ENCODE assay signal across 7 cellular contexts in genomic region chr2:169479257-169480078, GRCh38. TPM values are rescaled to one million over a fixed set of nuclear protein-coding genes. Genes with fewer than 3 reads are reported as not detected.
DNase-seq lines count a peak whose midpoint lies in the region; ATAC-seq and TF ChIP-seq lines count a peak whose summit lies in the region.

Gene BBS5 (plus strand): TSS chr2:169479494. CDS start chr2:169479554, 60 bp downstream.

- peak within 1 kb of the TSS in 5 of 6 donors; percentile 2 to 62 (median 36) for H3K27ac Mint-ChIP-seq in immature natural killer cell

- in situ Hi-C loops in mammary epithelial cell (cut with MboI; ENCODE audit: low sequenced_read_pairs in 2 of 2) = no loop called here

- H3K79me2 ChIP-seq in mammary epithelial cell (ENCODE audit: insufficient read depth, low read length) (no peaks in the 10 kb centered on the region), smooth muscle cell (ENCODE audit: low read depth) (no peaks in the 10 kb centered on the region)

- H3K4me1 ChIP-seq in mammary epithelial cell (ENCODE audit: insufficient read depth, low read length) (peaks cover 5% of the 10 kb centered on the region), smooth muscle cell (ENCODE audit: low read depth) (peaks cover 5% of the 10 kb centered on the region)

- DNase-seq in NCI-H2107 (lab: John Stamatoyannopoulos, UW) = peak; percentile 53
- DNase-seq in mammary epithelial cell = peak; percentile 73
- peak; percentile 36 to 64 (median 62) for DNase-seq in immature natural killer cell
- peak; percentile 45 for DNase-seq in smooth muscle cell (lab: John Stamatoyannopoulos, UW; ENCODE audit: unreplicated experiment)

- H3K9me3 Mint-ChIP-seq in immature natural killer cell = no peaks in the 10 kb centered on the region

- H3K4me2 ChIP-seq in mammary epithelial cell (ENCODE audit: insufficient read depth, low read depth, low read length) (peak within 1 kb of the TSS; percentile 78), smooth muscle cell (peak within 1 kb of the TSS; percentile 89)

- H2AFZ ChIP-seq in mammary epithelial cell (ENCODE audit: low read depth, low read length) (peak within 1 kb of the TSS; percentile 93), smooth muscle cell (ENCODE audit: low read depth) (peak within 1 kb of the TSS; percentile 91)

- no peaks in the 10 kb centered on the region for H4K20me1 ChIP-seq in mammary epithelial cell (ENCODE audit: insufficient read depth, low read length)
- H4K20me1 ChIP-seq in smooth muscle cell (ENCODE audit: low read depth) = no peaks in the 10 kb centered on the region

- H3K4me3 Mint-ChIP-seq in immature natural killer cell = peak within 1 kb of the TSS; percentile 89 to 93 (median 91)

- no TSS peak for BruUV-seq in mammary epithelial cell (replicated peaks; lab: Mats Ljungman, UMichigan)

- H3K27me3 ChIP-seq in mammary epithelial cell (ENCODE audit: insufficient read depth, low read length) (no peaks in the 10 kb centered on the region), smooth muscle cell (ENCODE audit: low read depth) (no peaks in the 10 kb centered on the region)

- H3K4me1 Mint-ChIP-seq in immature natural killer cell = peaks cover 12 to 18% of the 10 kb centered on the region in 2 donors

- H3K36me3 Mint-ChIP-seq in immature natural killer cell = no peaks in the 10 kb centered on the region

- CTCF ChIA-PET in mammary epithelial cell (lab: Charles Lee; ENCODE audit: low non-redundant PET) = no interaction called here

- H3K27ac ChIP-seq in VCaP (peak within 1 kb of the TSS; percentile 66), mammary epithelial cell (ENCODE audit: insufficient read depth, low read depth, low read length) (peak within 1 kb of the TSS; percentile 33), smooth muscle cell (ENCODE audit: low read depth) (peak within 1 kb of the TSS; percentile 4)

- H3K9ac ChIP-seq in mammary epithelial cell (ENCODE audit: insufficient read depth, low read length) (peak within 1 kb of the TSS; percentile 50), smooth muscle cell (ENCODE audit: low read depth) (peak within 1 kb of the TSS; percentile 39)

- peak; percentile 66 for ATAC-seq in GM18499 (IDR thresholded peaks at IDR 0.05; ENCODE audit: insufficient read depth, unreplicated experiment)
- peak; percentile 93 for ATAC-seq in HG02943 (IDR thresholded peaks at IDR 0.05; ENCODE audit: low read depth, unreplicated experiment)

- peak within 1 kb of the TSS; percentile 38 to 87 (median 69) for H3K4me3 ChIP-seq in mammary epithelial cell (replicated peaks in 1 of 3; ENCODE audit: insufficient read depth in 1 of 3, low read depth in 2 of 3, low read length in 3 of 3)
- H3K4me3 ChIP-seq in smooth muscle cell = peak within 1 kb of the TSS; percentile 63

- H3K9me3 ChIP-seq in mammary epithelial cell (replicated peaks; ENCODE audit: insufficient read depth, low read length) (no peaks in the 10 kb centered on the region), smooth muscle cell (replicated peaks; ENCODE audit: low read depth) (no peaks in the 10 kb centered on the region)

- peaks cover 0 to 3% (median 0%) of the 10 kb centered on the region in 3 donors for H3K27me3 Mint-ChIP-seq in immature natural killer cell (ENCODE audit: low read depth in 3 of 3)

- dilution Hi-C loops in mammary epithelial cell (cut with HindIII; ENCODE audit: low sequenced_read_pairs) = no loop called here

- H3K36me3 ChIP-seq in mammary epithelial cell (ENCODE audit: insufficient read depth, low read length) (peaks cover 4% of the 10 kb centered on the region), smooth muscle cell (ENCODE audit: low read depth) (no peaks in the 10 kb centered on the region)

- no peaks in the 10 kb centered on the region for H3F3A ChIP-seq in smooth muscle cell (ENCODE audit: low read depth)

- intact Hi-C loops in mammary epithelial cell (cut with micrococcal nuclease) = no loop called here

- WGBS in mammary epithelial cell (ENCODE audit: low coverage, missing lambda C conversion rate) = 2% methylated on average over 52 of the region's 71 CpGs
- WGBS in smooth muscle cell (ENCODE audit: low lambda C conversion rate) = 2% methylated on average over 64 of the region's 71 CpGs

- TF ChIP-seq CTCF in VCaP (conservative IDR thresholded peaks at IDR 0.05) (peak; percentile 70), mammary epithelial cell (conservative IDR thresholded peaks at IDR 0.05 in 1 of 2, IDR thresholded peaks at IDR 0.05 in 1 of 2; ENCODE audit: extremely low read depth in 1 of 2, insufficient read depth in 1 of 2, low read depth in 1 of 2, low read length in 2 of 2) (peak; percentile 27 to 66), smooth muscle cell (IDR thresholded peaks at IDR 0.05; ENCODE audit: borderline replicate concordance, insufficient read depth, poor library complexity, severe bottlenecking) (peak; percentile 50)

RNA-seq across cellular contexts. Expression of gene BBS5, which starts in this region (rescaled TPM):
- total RNA-seq in mammary epithelial cell = 1 to 10 TPM; 5.9 to 6.2 TPM
- polyA plus RNA-seq in mammary epithelial cell = 1.7 TPM
- not detected for polyA minus RNA-seq in mammary epithelial cell
- under 1 TPM in 2 of 3 donors, not detected in 1; 0.51 to 0.69 TPM for polyA plus RNA-seq in immature natural killer cell
- 4.3 and 4.5 TPM in 2 replicates for total RNA-seq in smooth muscle cell
- 3.6 and 5.4 TPM in 2 replicates for polyA plus RNA-seq in smooth muscle cell

Comparison
In these comparisons a context has a peak if more than half of its experiments do, and no peak if none do; other contexts are left out.
1. Peak in every context shown above with its lines: DNase-seq, ATAC-seq, H3K4me3 ChIP-seq and H3K27ac ChIP-seq.
2. Peak in DNase-seq in immature natural killer cell; RNA of the gene not detected or under 1 TPM.
3. H3K27ac ChIP-seq: peak in every context shown above with its lines; median percentile 66 in VCaP; 33 in mammary epithelial cell; 4 in smooth muscle cell.